ENCODE assay signal across 8 cellular contexts in genomic region chr7:130141161-130141857, GRCh38.
A peak's percentile ranks its signal among the peaks of the same experiment; 100 is the strongest.
DNase-seq lines count a peak whose midpoint lies in the region; ATAC-seq and TF ChIP-seq lines count a peak whose summit lies in the region.

No MANE protein-coding gene starts in this region.

- 36 to 37% methylated on average over 16 to 23 of the region's 39 CpGs for WGBS in thyroid gland, 2 donors

- peak in 1 of 2 donors; percentile 26 for TF ChIP-seq POLR2A in thyroid gland (IDR thresholded peaks at IDR 0.05)

- H3K9ac ChIP-seq in HUES6 (ENCODE audit: low read length): peak overlapping the region; percentile 93

- intact Hi-C loops in thyroid gland (cut with DNase I): no loop called here

- H3K27me3 Mint-ChIP-seq in nephron progenitor cell (ENCODE audit: low read depth, poor library complexity): no peaks in the 10 kb centered on the region

- ATAC-seq in GM18868 (IDR thresholded peaks at IDR 0.05; ENCODE audit: unreplicated experiment): peak; percentile 52
- ATAC-seq in GM21528 (IDR thresholded peaks at IDR 0.05; ENCODE audit: low FRiP score, unreplicated experiment): no peak

- H3K27ac Mint-ChIP-seq in nephron progenitor cell: peak overlapping the region; percentile 99

- no peaks in the 10 kb centered on the region for H3K9me3 Mint-ChIP-seq in nephron progenitor cell

- H3K9me3 ChIP-seq in HUES6 (ENCODE audit: control insufficient read depth, insufficient read depth, low read depth, low read length) (no peaks in the 10 kb centered on the region), thyroid gland (no peaks in the 10 kb centered on the region), SJCRH30 (replicated peaks) (no peaks in the 10 kb centered on the region)

- H3K4me3 ChIP-seq in HUES6 (ENCODE audit: low read depth, low read length) (peak overlapping the region; percentile 71), thyroid gland (replicated peaks in 1 of 3) (peak overlapping the region in 1 of 3 donors; percentile 26), SJCRH30 (no peak overlapping the region)

- peaks cover 21% of the 10 kb centered on the region for H3K36me3 Mint-ChIP-seq in nephron progenitor cell (ENCODE audit: low read depth)

- H3K27ac ChIP-seq in HUES6 (ENCODE audit: low read depth, low read length): peak overlapping the region; percentile 81
- H3K27ac ChIP-seq in thyroid gland: peak overlapping the region; percentile 96 to 99 (median 96)
- H3K27ac ChIP-seq in SJCRH30: no peak overlapping the region

- DNase-seq in activated naive CD4-positive, alpha-beta T cell treated with anti-CD3 and anti-CD28 coated beads, Interleukin-2, amount 50 U/mL, for 16 hours: peak; percentile 62
- peak; percentile 51 for DNase-seq in globus pallidus (ENCODE audit: low spot score)
- DNase-seq in nephron progenitor cell: peak; percentile 78
- DNase-seq in thyroid gland: peak; percentile 93 to 94
- no peak for DNase-seq in SJCRH30

- H3K27me3 ChIP-seq in HUES6 (ENCODE audit: control insufficient read depth, insufficient read depth, low read length) (peaks cover 13% of the 10 kb centered on the region), thyroid gland (no peaks in the 10 kb centered on the region), SJCRH30 (no peaks in the 10 kb centered on the region)

- H3K4me1 ChIP-seq in HUES6 (ENCODE audit: control insufficient read depth, insufficient read depth, low read length) (peaks cover 14% of the 10 kb centered on the region), thyroid gland (peaks cover 66 to 76% of the 10 kb centered on the region in 2 donors), SJCRH30 (peaks cover 22% of the 10 kb centered on the region)

- peak overlapping the region; percentile 71 for H3K4me3 Mint-ChIP-seq in nephron progenitor cell

- TF ChIP-seq CTCF in nephron progenitor cell (IDR thresholded peaks at IDR 0.05): no peak
- no peak for TF ChIP-seq CTCF in thyroid gland (IDR thresholded peaks at IDR 0.05)

- H3K36me3 ChIP-seq in HUES6 (ENCODE audit: control insufficient read depth, insufficient read depth, low read length): no peaks in the 10 kb centered on the region
- H3K36me3 ChIP-seq in thyroid gland: no peaks in the 10 kb centered on the region
- H3K36me3 ChIP-seq in SJCRH30: peaks cover 24% of the 10 kb centered on the region

- peaks cover 73% of the 10 kb centered on the region for H3K4me1 Mint-ChIP-seq in nephron progenitor cell

Comparison
In these comparisons a context has a peak if more than half of its experiments do, and no peak if none do; other contexts are left out.
1. DNase-seq: peak in activated naive CD4-positive, alpha-beta T cell treated with anti-CD3 and anti-CD28 coated beads, Interleukin-2, amount 50 U/mL, for 16 hours (single experiment), globus pallidus (single experiment), nephron progenitor cell (single experiment) and thyroid gland (2 of 2); none in SJCRH30 (0 of 2).